Comparison of ENCODE assay signal across 17 cellular contexts in genomic region chrX:78074088-78074487, GRCh38.
"Had no signal": no experiment of that assay in that cellular context is flagged by ENCODE, and none has a peak within 500 bp of the region (broad histone marks: within the 10 kb centered on the region; RNA-seq: fewer than 3 reads in every experiment).

No MANE protein-coding gene starts in this region.

- H3K27ac ChIP-seq: esophagus squamous epithelium, heart right ventricle, left ventricle myocardium inferior, neural progenitor cell, tibial artery, uterus had no signal

- H3K27ac Mint-ChIP-seq: neural progenitor cell, progenitor cell of endocrine pancreas, WTC11 had no signal

- DNase-seq: activated effector memory CD4-positive, alpha-beta T cell treated with anti-CD3 and anti-CD28 coated beads, Interleukin-2, amount 50 U/mL, for 16 hours; amygdala; dermis blood vessel endothelial cell; esophagus squamous epithelium; heart right ventricle; kidney glomerular epithelial cell; left ventricle myocardium inferior; mammary epithelial cell; midbrain; substantia nigra; tibial artery; uterus had no signal

- H3K9me3 ChIP-seq: uterus had no signal

- H3K4me3 ChIP-seq: esophagus squamous epithelium, heart right ventricle, left ventricle myocardium inferior, neural progenitor cell, tibial artery, uterus had no signal

- ATAC-seq: activated CD4-positive, alpha-beta T cell treated with anti-CD3 and anti-CD28 coated beads for 36 hours; heart right ventricle; WTC11 had no signal

- H3K27me3 Mint-ChIP-seq: activated CD4-positive, alpha-beta T cell treated with anti-CD3 and anti-CD28 coated beads for 36 hours; activated naive CD8-positive, alpha-beta T cell; progenitor cell of endocrine pancreas had no signal

- H3K36me3 ChIP-seq: esophagus squamous epithelium, heart right ventricle, left ventricle myocardium inferior, neural progenitor cell, tibial artery, uterus had no signal

- H3K4me1 Mint-ChIP-seq: neural progenitor cell, WTC11 had no signal

- H3K4me3 Mint-ChIP-seq: activated CD4-positive, alpha-beta T cell treated with anti-CD3 and anti-CD28 coated beads for 36 hours; neural progenitor cell; WTC11 had no signal

- H3K27me3 ChIP-seq: esophagus squamous epithelium, heart right ventricle, neural progenitor cell, tibial artery, uterus had no signal

- H3K36me3 Mint-ChIP-seq: neural progenitor cell had no signal

- H3K4me1 ChIP-seq: esophagus squamous epithelium, heart right ventricle, left ventricle myocardium inferior, neural progenitor cell, tibial artery, uterus had no signal
